8 cellular contexts compared by ENCODE assay signal in genomic region chr18:13558132-13558531, GRCh38.
DNase-seq lines count a peak whose midpoint lies in the region; ATAC-seq, FAIRE-seq and TF ChIP-seq lines count a peak whose summit lies in the region.

No MANE protein-coding gene starts in this region.

- TF ChIP-seq RAD21 in IMR-90 (IDR thresholded peaks at IDR 0.05; ENCODE audit: low read length) (peak; percentile 44), HepG2 (CRISPR knock-in tag; IDR thresholded peaks at IDR 0.05) (peak; percentile 63)

- CTCF ChIA-PET in Caco-2 (lab: Charles Lee) (interaction anchor here (0.7 to 1.1 kb wide), 4 partner anchors 50 to 255 kb away, joined by 3 to 5 read pairs (median 3); no protein-coding TSS in a partner anchor), IMR-90 (lab: Yijun Ruan, JAX) (interaction anchor here (0.6 to 0.9 kb wide), 3 partner anchors 9 to 371 kb away, joined by 3 to 4 read pairs (median 3); no protein-coding TSS in a partner anchor), HepG2 (lab: Yijun Ruan, JAX; ENCODE audit: low intra/inter-chr PET ratio, low total read pairs) (interaction anchor here (1.6 to 1.9 kb wide), 2 partner anchors 72 to 243 kb away, joined by 6 to 9 read pairs; no protein-coding TSS in a partner anchor)

- H2AFZ ChIP-seq in IMR-90 (replicated peaks; ENCODE audit: low read length, poor library complexity) = no peak overlapping the region
- H2AFZ ChIP-seq in HepG2 (ENCODE audit: low read length) = no peak overlapping the region

- no peak overlapping the region for H2BK120ac ChIP-seq in IMR-90 (ENCODE audit: low read depth, low read length)

- H3K4me3 Mint-ChIP-seq in Caco-2 (ENCODE audit: unreplicated experiment) (no peak overlapping the region), chondrocyte (ENCODE audit: unreplicated experiment) (no peak overlapping the region)

- ATAC-seq in GM19452 (IDR thresholded peaks at IDR 0.05; ENCODE audit: unreplicated experiment) (peak; percentile 44), IMR-90 (ENCODE audit: low read depth) (peak; percentile 82), HepG2 (peak; percentile 93), upper lobe of left lung (ENCODE audit: low FRiP score in 2 of 2) (peak; percentile 30 to 77)

- H3K9me3 Mint-ChIP-seq in Caco-2 (ENCODE audit: unreplicated experiment) (no peaks in the 10 kb centered on the region), chondrocyte (ENCODE audit: low read depth) (no peaks in the 10 kb centered on the region)

- DNase-seq in Caco-2 (peak in 1 of 2 experiments; percentile 47), IMR-90 (peak; percentile 11), SK-MEL-5 (ENCODE audit: low read depth, low spot score) (peak; percentile 76), chondrocyte (ENCODE audit: low spot score) (no peak), HepG2 (ENCODE audit: low spot score) (peak; percentile 52), upper lobe of left lung (peak in 1 of 2 donors; percentile 43), ureter (ENCODE audit: low spot score) (no peak)

- FAIRE-seq in HepG2 (lab: Jason Lieb, UNC) = peak; percentile 83

- H3K9me1 ChIP-seq in IMR-90 (ENCODE audit: insufficient read depth, low read length) = no peaks in the 10 kb centered on the region

- dilution Hi-C loops in IMR-90 (cut with HindIII; ENCODE audit: low sequenced_read_pairs, unreplicated experiment) = no loop called here

- H3K27me3 ChIP-seq in Caco-2 (replicated peaks; ENCODE audit: control insufficient read depth, insufficient read depth, low read length) = no peaks in the 10 kb centered on the region
- peaks cover 6% of the 10 kb centered on the region; the same call in 1 of the 2 replicates for H3K27me3 ChIP-seq in IMR-90 (ENCODE audit: control insufficient read depth, insufficient read depth, low read length)
- H3K27me3 ChIP-seq in HepG2 (ENCODE audit: control insufficient read depth in 1 of 2, insufficient read depth in 2 of 2, low read length in 2 of 2) = no peaks in the 10 kb centered on the region
- no peaks in the 10 kb centered on the region for H3K27me3 ChIP-seq in upper lobe of left lung

- intact Hi-C loops in Caco-2 (cut with micrococcal nuclease; ENCODE audit: unreplicated experiment) = loop anchor here (1.0 to 5.0 kb wide), 3 partner anchors 72 to 243 kb away; partner anchors contain the start of genes FAM210A and RNMT
- intact Hi-C loops in IMR-90 (cut with micrococcal nuclease) = loop anchor here (1.0 to 5.0 kb wide), 3 partner anchors 72 to 529 kb away; no protein-coding TSS in a partner anchor
- intact Hi-C loops in HepG2 (cut with micrococcal nuclease; ENCODE audit: unreplicated experiment) = loop anchor here (5.0 kb wide), 3 partner anchors 74 to 244 kb away; partner anchors contain the start of genes FAM210A and RNMT

- no peak overlapping the region for H2BK5ac ChIP-seq in IMR-90 (ENCODE audit: low read depth, low read length, poor library complexity, severe bottlenecking)

- BruUV-seq in Caco-2 (replicated peaks; lab: Mats Ljungman, UMichigan) (no TSS peak), IMR-90 (replicated peaks; lab: Mats Ljungman, UMichigan) (no TSS peak), HepG2 (replicated peaks; lab: Mats Ljungman, UMichigan) (no TSS peak)

- H4K8ac ChIP-seq in IMR-90 (ENCODE audit: low read depth in 2 of 2, low read length in 2 of 2) = no peak overlapping the region

- H2AK5ac ChIP-seq in IMR-90 (ENCODE audit: low read depth, low read length) = no peak overlapping the region

- H3K18ac ChIP-seq in IMR-90 (ENCODE audit: low read depth, low read length) = no peak overlapping the region

- no peak overlapping the region for H3K56ac ChIP-seq in IMR-90 (ENCODE audit: extremely low read depth, insufficient read depth, low read length)

- H3K9me3 ChIP-seq in Caco-2 = no peaks in the 10 kb centered on the region
- no peaks in the 10 kb centered on the region for H3K9me3 ChIP-seq in IMR-90 (ENCODE audit: control insufficient read depth, insufficient read depth, low read length)
- H3K9me3 ChIP-seq in HepG2 (ENCODE audit: low read length) = no peaks in the 10 kb centered on the region
- H3K9me3 ChIP-seq in upper lobe of left lung = no peaks in the 10 kb centered on the region

- POLR2A ChIA-PET in Caco-2 (lab: Charles Lee) (no interaction called here), IMR-90 (lab: Charles Lee; ENCODE audit: unreplicated experiment) (no interaction called here), HepG2 (lab: Yijun Ruan, JAX) (no interaction called here)

- H4K20me1 ChIP-seq in IMR-90 (ENCODE audit: insufficient read depth, low read length) = no peaks in the 10 kb centered on the region
- peaks cover 3% of the 10 kb centered on the region; the same call in 1 of the 2 replicates for H4K20me1 ChIP-seq in HepG2 (ENCODE audit: insufficient read depth, low read length)

- no peak overlapping the region for H3K4me3 ChIP-seq in Caco-2 (ENCODE audit: low read depth, low read length)
- no peak overlapping the region for H3K4me3 ChIP-seq in IMR-90 (ENCODE audit: insufficient read depth, low read depth, low read length)
- H3K4me3 ChIP-seq in HepG2 (replicated peaks in 1 of 3; ENCODE audit: insufficient read depth in 1 of 3, low read depth in 2 of 3, low read length in 3 of 3) = no peak overlapping the region
- H3K4me3 ChIP-seq in upper lobe of left lung = no peak overlapping the region

- in situ Hi-C loops in IMR-90 (cut with MboI; ENCODE audit: low sequenced_read_pairs) (no loop called here), SK-MEL-5 (cut with HindIII; ENCODE audit: low pct_unique_long_range_greater_than_20kb, low sequenced_read_pairs) (no loop called here), HepG2 (cut with HindIII; ENCODE audit: extremely low pct_ligation_motif_present, low pct_unique_long_range_greater_than_20kb) (loop anchor here (5.0 to 25.0 kb wide), 2 partner anchors 69 to 229 kb away; no protein-coding TSS in a partner anchor)

- no peak overlapping the region for H3K27ac ChIP-seq in IMR-90 (ENCODE audit: insufficient read depth, low read length)
- no peak overlapping the region for H3K27ac ChIP-seq in HepG2 (ENCODE audit: extremely low read length, insufficient read depth, low read length)
- H3K27ac ChIP-seq in upper lobe of left lung = no peak overlapping the region

- no peak overlapping the region for H2BK15ac ChIP-seq in IMR-90 (ENCODE audit: low read depth, low read length)

- H3K27ac Mint-ChIP-seq in Caco-2 (ENCODE audit: unreplicated experiment) (no peak overlapping the region), chondrocyte (ENCODE audit: unreplicated experiment) (peak overlapping the region; percentile 70)

- H3K9ac ChIP-seq in IMR-90 (ENCODE audit: low read depth, low read length) = no peak overlapping the region
- no peak overlapping the region for H3K9ac ChIP-seq in HepG2 (ENCODE audit: insufficient read depth, low read depth, low read length)

- H3K4ac ChIP-seq in IMR-90 (ENCODE audit: low read depth, low read length) = no peak overlapping the region

- TF ChIP-seq CTCF in Caco-2 (IDR thresholded peaks at IDR 0.05; ENCODE audit: insufficient read depth in 1 of 2, low read depth in 1 of 2, low read length in 1 of 2, severe bottlenecking in 1 of 2, unreplicated experiment in 1 of 2) = peak; percentile 59 to 77
- peak; percentile 41 for TF ChIP-seq CTCF in IMR-90 (conservative IDR thresholded peaks at IDR 0.05; ENCODE audit: low read depth, low read length)
- peak; percentile 84 for TF ChIP-seq CTCF in chondrocyte (IDR thresholded peaks at IDR 0.05)
- peak; percentile 78 for TF ChIP-seq CTCF in HepG2 (CRISPR knock-in tag; IDR thresholded peaks at IDR 0.05)
- TF ChIP-seq CTCF in upper lobe of left lung (IDR thresholded peaks at IDR 0.05) = peak; percentile 43 to 71 (median 54)

- WGBS in IMR-90 (ENCODE audit: extremely low coverage in 2 of 2, insufficient read length in 1 of 2), 2 experiments = no CpG with 5 or more reads among the region's 5 CpGs
- WGBS in HepG2 (ENCODE audit: low lambda C conversion rate) = 17% methylated on average over 4 of the region's 5 CpGs
- 14% methylated on average over 1 to 5 of the region's 5 CpGs for WGBS in upper lobe of left lung, 2 donors

- H3K36me3 ChIP-seq in Caco-2 (ENCODE audit: control insufficient read depth, insufficient read depth, low read length) (no peaks in the 10 kb centered on the region), IMR-90 (ENCODE audit: control insufficient read depth, insufficient read depth, low read length) (no peaks in the 10 kb centered on the region), HepG2 (replicated peaks in 1 of 2; ENCODE audit: control insufficient read depth in 1 of 2, insufficient read depth in 2 of 2, low read length in 2 of 2) (no peaks in the 10 kb centered on the region), upper lobe of left lung (no peaks in the 10 kb centered on the region)

- no peaks in the 10 kb centered on the region for H3K4me1 ChIP-seq in Caco-2
- H3K4me1 ChIP-seq in IMR-90 (ENCODE audit: control insufficient read depth, insufficient read depth, low read length) = no peaks in the 10 kb centered on the region
- H3K4me1 ChIP-seq in HepG2 (ENCODE audit: insufficient read depth, low read length) = no peaks in the 10 kb centered on the region
- H3K4me1 ChIP-seq in upper lobe of left lung = peaks cover 0 to 16% (median 5%) of the 10 kb centered on the region in 4 donors

- no peaks in the 10 kb centered on the region for H3K79me1 ChIP-seq in IMR-90 (ENCODE audit: low read depth in 1 of 2, low read length in 2 of 2)

- no peak for TF ChIP-seq POLR2A in IMR-90 (IDR thresholded peaks at IDR 0.05; ENCODE audit: low read depth, low read length)
- no peak for TF ChIP-seq POLR2A in HepG2 (IDR thresholded peaks at IDR 0.05; ENCODE audit: insufficient read depth in 1 of 2, low read depth in 2 of 2, low read length in 2 of 2)
- TF ChIP-seq POLR2A in upper lobe of left lung (IDR thresholded peaks at IDR 0.05) = no peak

- H3K27me3 Mint-ChIP-seq in Caco-2 (ENCODE audit: insufficient read depth, unreplicated experiment) (peaks cover 16% of the 10 kb centered on the region), chondrocyte (ENCODE audit: low read depth) (no peaks in the 10 kb centered on the region)

- H2AK9ac ChIP-seq in IMR-90 (replicated peaks; ENCODE audit: low read depth, low read length, poor library complexity) = no peak overlapping the region

- H3K36me3 Mint-ChIP-seq in Caco-2 (ENCODE audit: insufficient read depth, unreplicated experiment) = no peaks in the 10 kb centered on the region
- H3K36me3 Mint-ChIP-seq in chondrocyte (ENCODE audit: low read depth) = no peaks in the 10 kb centered on the region

- H3K4me1 Mint-ChIP-seq in Caco-2 (ENCODE audit: low read depth, unreplicated experiment) = no peaks in the 10 kb centered on the region
- H3K4me1 Mint-ChIP-seq in chondrocyte (ENCODE audit: low read depth) = peaks cover 32% of the 10 kb centered on the region

- no peak overlapping the region for H3K23ac ChIP-seq in IMR-90 (ENCODE audit: low read depth, low read length)

- TF ChIP-seq EP300 in HepG2 (IDR thresholded peaks at IDR 0.05; ENCODE audit: low read depth in 2 of 2, low read length in 2 of 2) = no peak
- TF ChIP-seq EP300 in HepG2 (CRISPR knock-in tag; IDR thresholded peaks at IDR 0.05; ENCODE audit: borderline replicate concordance) = no peak
- TF ChIP-seq EP300 in upper lobe of left lung (IDR thresholded peaks at IDR 0.05) = no peak

- H3K4me2 ChIP-seq in IMR-90 (ENCODE audit: low read depth, low read length) (no peak overlapping the region), HepG2 (ENCODE audit: low read depth, low read length) (no peak overlapping the region)

- no peaks in the 10 kb centered on the region for H3K79me2 ChIP-seq in HepG2 (ENCODE audit: insufficient read depth, low read length)

- H2BK20ac ChIP-seq in IMR-90 (ENCODE audit: low read depth, low read length) = no peak overlapping the region

- H4K91ac ChIP-seq in IMR-90 (ENCODE audit: insufficient read depth, low read depth, low read length) = no peak overlapping the region

- no peak overlapping the region for H3K14ac ChIP-seq in IMR-90 (replicated peaks; ENCODE audit: low read depth, low read length)

- H4K5ac ChIP-seq in IMR-90 (ENCODE audit: low read depth, low read length) = no peak overlapping the region

Comparison
In these comparisons a context has a peak if more than half of its experiments do, and no peak if none do; other contexts are left out.
1. DNase-seq: peak in IMR-90 (single experiment), SK-MEL-5 (single experiment) and HepG2 (single experiment); none in chondrocyte (single experiment) and ureter (single experiment).
2. Peak in every context shown above with its lines, with median percentiles within 50 percentile points of each other: CTCF ChIP-seq and ATAC-seq.